1 cellular context compared by ENCODE assay signal in the genomic region with DNA sequence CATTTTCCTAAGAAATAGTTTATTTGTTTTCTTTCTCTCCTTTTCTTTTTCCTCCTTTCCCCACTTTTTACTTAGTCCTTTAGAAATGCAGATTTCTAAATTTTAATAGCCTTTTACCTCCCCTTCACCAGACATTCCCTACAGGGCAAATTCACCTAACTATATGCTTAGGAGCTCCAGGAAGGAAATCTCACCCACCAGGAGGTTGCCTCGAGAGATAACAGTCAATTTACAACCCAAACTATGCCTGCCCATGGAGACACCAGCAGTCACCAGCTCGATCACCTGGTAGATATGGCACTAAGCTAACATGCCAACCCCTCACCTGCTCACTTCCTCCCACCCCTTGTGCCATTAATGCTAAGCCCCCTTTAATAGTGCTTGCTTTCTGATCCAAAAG.
TF ChIP-seq lines count a peak whose summit lies in the region.

No MANE protein-coding gene starts in this region.

TF ChIP-seq in GM12878, 131 proteins besides CTCF, POLR2A, EP300 and RAD21:
- no peak for TF ChIP-seq FOS (IDR thresholded peaks at IDR 0.05; ENCODE audit: borderline replicate concordance, extremely low read depth, insufficient read length)
- no peak for TF ChIP-seq ATF7 (IDR thresholded peaks at IDR 0.05; ENCODE audit: low read depth)
- TF ChIP-seq TCF3 (IDR thresholded peaks at IDR 0.05; ENCODE audit: borderline replicate concordance, insufficient read depth, low read depth, low read length) = no peak
- TF ChIP-seq, protein P1, sequence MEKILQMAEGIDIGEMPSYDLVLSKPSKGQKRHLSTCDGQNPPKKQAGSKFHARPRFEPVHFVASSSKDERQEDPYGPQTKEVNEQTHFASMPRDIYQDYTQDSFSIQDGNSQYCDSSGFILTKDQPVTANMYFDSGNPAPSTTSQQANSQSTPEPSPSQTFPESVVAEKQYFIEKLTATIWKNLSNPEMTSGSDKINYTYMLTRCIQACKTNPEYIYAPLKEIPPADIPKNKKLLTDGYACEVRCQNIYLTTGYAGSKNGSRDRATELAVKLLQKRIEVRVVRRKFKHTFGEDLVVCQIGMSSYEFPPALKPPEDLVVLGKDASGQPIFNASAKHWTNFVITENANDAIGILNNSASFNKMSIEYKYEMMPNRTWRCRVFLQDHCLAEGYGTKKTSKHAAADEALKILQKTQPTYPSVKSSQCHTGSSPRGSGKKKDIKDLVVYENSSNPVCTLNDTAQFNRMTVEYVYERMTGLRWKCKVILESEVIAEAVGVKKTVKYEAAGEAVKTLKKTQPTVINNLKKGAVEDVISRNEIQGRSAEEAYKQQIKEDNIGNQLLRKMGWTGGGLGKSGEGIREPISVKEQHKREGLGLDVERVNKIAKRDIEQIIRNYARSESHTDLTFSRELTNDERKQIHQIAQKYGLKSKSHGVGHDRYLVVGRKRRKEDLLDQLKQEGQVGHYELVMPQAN (conservative IDR thresholded peaks at IDR 0.05) = no peak
- TF ChIP-seq, protein P2, sequence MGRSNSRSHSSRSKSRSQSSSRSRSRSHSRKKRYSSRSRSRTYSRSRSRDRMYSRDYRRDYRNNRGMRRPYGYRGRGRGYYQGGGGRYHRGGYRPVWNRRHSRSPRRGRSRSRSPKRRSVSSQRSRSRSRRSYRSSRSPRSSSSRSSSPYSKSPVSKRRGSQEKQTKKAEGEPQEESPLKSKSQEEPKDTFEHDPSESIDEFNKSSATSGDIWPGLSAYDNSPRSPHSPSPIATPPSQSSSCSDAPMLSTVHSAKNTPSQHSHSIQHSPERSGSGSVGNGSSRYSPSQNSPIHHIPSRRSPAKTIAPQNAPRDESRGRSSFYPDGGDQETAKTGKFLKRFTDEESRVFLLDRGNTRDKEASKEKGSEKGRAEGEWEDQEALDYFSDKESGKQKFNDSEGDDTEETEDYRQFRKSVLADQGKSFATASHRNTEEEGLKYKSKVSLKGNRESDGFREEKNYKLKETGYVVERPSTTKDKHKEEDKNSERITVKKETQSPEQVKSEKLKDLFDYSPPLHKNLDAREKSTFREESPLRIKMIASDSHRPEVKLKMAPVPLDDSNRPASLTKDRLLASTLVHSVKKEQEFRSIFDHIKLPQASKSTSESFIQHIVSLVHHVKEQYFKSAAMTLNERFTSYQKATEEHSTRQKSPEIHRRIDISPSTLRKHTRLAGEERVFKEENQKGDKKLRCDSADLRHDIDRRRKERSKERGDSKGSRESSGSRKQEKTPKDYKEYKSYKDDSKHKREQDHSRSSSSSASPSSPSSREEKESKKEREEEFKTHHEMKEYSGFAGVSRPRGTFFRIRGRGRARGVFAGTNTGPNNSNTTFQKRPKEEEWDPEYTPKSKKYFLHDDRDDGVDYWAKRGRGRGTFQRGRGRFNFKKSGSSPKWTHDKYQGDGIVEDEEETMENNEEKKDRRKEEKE (IDR thresholded peaks at IDR 0.05) = no peak
- TF ChIP-seq BACH1 (IDR thresholded peaks at IDR 0.05; ENCODE audit: borderline replicate concordance) = no peak
- TF ChIP-seq, protein P3, sequence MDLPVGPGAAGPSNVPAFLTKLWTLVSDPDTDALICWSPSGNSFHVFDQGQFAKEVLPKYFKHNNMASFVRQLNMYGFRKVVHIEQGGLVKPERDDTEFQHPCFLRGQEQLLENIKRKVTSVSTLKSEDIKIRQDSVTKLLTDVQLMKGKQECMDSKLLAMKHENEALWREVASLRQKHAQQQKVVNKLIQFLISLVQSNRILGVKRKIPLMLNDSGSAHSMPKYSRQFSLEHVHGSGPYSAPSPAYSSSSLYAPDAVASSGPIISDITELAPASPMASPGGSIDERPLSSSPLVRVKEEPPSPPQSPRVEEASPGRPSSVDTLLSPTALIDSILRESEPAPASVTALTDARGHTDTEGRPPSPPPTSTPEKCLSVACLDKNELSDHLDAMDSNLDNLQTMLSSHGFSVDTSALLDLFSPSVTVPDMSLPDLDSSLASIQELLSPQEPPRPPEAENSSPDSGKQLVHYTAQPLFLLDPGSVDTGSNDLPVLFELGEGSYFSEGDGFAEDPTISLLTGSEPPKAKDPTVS (IDR thresholded peaks at IDR 0.05; ENCODE audit: low read depth, low read length) = no peak
- TF ChIP-seq MTA2 (IDR thresholded peaks at IDR 0.05; ENCODE audit: low read depth) = no peak
